Comparison of ENCODE assay signal across 21 cellular contexts in the genomic region with DNA sequence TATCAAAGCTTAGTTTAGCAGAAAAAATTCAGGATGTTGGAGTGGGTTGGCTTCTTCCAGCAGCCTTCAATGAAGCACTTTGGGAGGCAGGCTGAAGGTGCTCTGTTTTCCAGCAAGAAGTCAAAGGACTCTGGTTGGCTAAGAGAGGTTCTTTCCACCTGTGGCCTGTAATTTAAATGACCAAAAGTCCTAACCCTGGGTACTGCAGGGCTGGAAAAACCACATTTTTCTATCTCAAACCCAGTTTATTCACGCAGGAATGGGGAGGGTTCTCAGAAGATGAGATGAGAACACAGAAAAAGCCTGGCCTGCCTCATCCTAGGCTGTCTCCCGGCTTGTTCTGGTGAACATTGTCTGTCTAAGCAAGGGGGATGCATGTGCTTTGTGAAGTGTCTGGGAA.
DNase-seq lines count a peak whose midpoint lies in the region; TF ChIP-seq lines count a peak whose summit lies in the region.
"Had no signal": no experiment of that assay in that cellular context is flagged by ENCODE, and none has a peak within 500 bp of the region (broad histone marks: within the 10 kb centered on the region; RNA-seq: fewer than 3 reads in every experiment).

No MANE protein-coding gene starts in this region.

- TF ChIP-seq CTCF in type B pancreatic cell (conservative IDR thresholded peaks at IDR 0.05): no peak

- peaks cover 2% of the 10 kb centered on the region for H3K79me1 ChIP-seq in trophoblast cell (ENCODE audit: low read length)

- no peaks in the 10 kb centered on the region for H3K79me2 ChIP-seq in trophoblast cell (ENCODE audit: control insufficient read depth, insufficient read depth, low read length, poor library complexity)

- no peak overlapping the region for H3K4me3 ChIP-seq in trophoblast cell (ENCODE audit: low read depth, low read length)
- H3K4me3 ChIP-seq: BLaER1 had no signal

- no peak overlapping the region for H3K14ac ChIP-seq in trophoblast cell (ENCODE audit: low read length)

- DNase-seq in islet precursor cell (peak; percentile 60), trophoblast cell (peak; percentile 55 to 79), type B pancreatic cell (ENCODE audit: extremely low spot score, unreplicated experiment) (no peak), NCI-H2107 (lab: John Stamatoyannopoulos, UW) (no peak), LoVo (ENCODE audit: low spot score) (no peak), DMS53 (lab: John Stamatoyannopoulos, UW) (no peak)
- DNase-seq: 8988T; ACHN; BE2C; C1 segment of cervical spinal cord; Calu3; CD4-positive, alpha-beta memory T cell; CD4-positive, CD25-positive, alpha-beta regulatory T cell; CD8-positive, alpha-beta memory T cell; DMS79; DND-41; EL; GF-D8 had no signal

- H3K27me3 ChIP-seq in trophoblast cell (ENCODE audit: insufficient read depth, low read length): no peaks in the 10 kb centered on the region
- H3K27me3 ChIP-seq: BE2C, BLaER1 had no signal

- H4K12ac ChIP-seq in trophoblast cell (ENCODE audit: low read depth, low read length): no peak overlapping the region

- H3K36me3 ChIP-seq in trophoblast cell (ENCODE audit: control insufficient read depth in 1 of 2, insufficient read depth in 2 of 2, low read length in 2 of 2): no peaks in the 10 kb centered on the region
- H3K36me3 ChIP-seq: BE2C, BLaER1 had no signal

- no peak overlapping the region for H3K23ac ChIP-seq in trophoblast cell (ENCODE audit: low read length)

- no peaks in the 10 kb centered on the region for H3K9me3 Mint-ChIP-seq in type B pancreatic cell

- H3K27ac Mint-ChIP-seq in type B pancreatic cell: peak overlapping the region; percentile 59
- H3K27ac Mint-ChIP-seq: CD14-positive monocyte; CD4-positive, alpha-beta memory T cell; CD4-positive, CD25-positive, alpha-beta regulatory T cell had no signal

- no peak overlapping the region for H3K9ac ChIP-seq in trophoblast cell (ENCODE audit: low read length)
- H3K9ac ChIP-seq: BLaER1 had no signal

- H4K8ac ChIP-seq in trophoblast cell (ENCODE audit: low read depth, low read length): no peak overlapping the region

- no peaks in the 10 kb centered on the region for H3K9me3 ChIP-seq in trophoblast cell (ENCODE audit: insufficient read depth, low read depth, low read length)
- H3K9me3 ChIP-seq: BE2C, Caco-2 had no signal

- H3K36me3 Mint-ChIP-seq in type B pancreatic cell: no peaks in the 10 kb centered on the region
- H3K36me3 Mint-ChIP-seq: CD4-positive, alpha-beta memory T cell; CD4-positive, CD25-positive, alpha-beta regulatory T cell; CD8-positive, alpha-beta memory T cell had no signal

- no CpG with 5 or more reads among the region's 2 CpGs for WGBS in trophoblast cell (ENCODE audit: extremely low coverage, insufficient coverage, insufficient read length)

- H2BK12ac ChIP-seq in trophoblast cell (ENCODE audit: low read length): no peak overlapping the region

- H3K27me3 Mint-ChIP-seq in type B pancreatic cell: no peaks in the 10 kb centered on the region
- H3K27me3 Mint-ChIP-seq: CD4-positive, alpha-beta memory T cell; CD4-positive, CD25-positive, alpha-beta regulatory T cell; CD8-positive, alpha-beta memory T cell had no signal

- no peak overlapping the region for H3K18ac ChIP-seq in trophoblast cell (ENCODE audit: low read length)

- H3K4me1 Mint-ChIP-seq in type B pancreatic cell (ENCODE audit: unreplicated experiment): no peaks in the 10 kb centered on the region
- H3K4me1 Mint-ChIP-seq: CD4-positive, alpha-beta memory T cell; CD4-positive, CD25-positive, alpha-beta regulatory T cell; CD8-positive, alpha-beta memory T cell had no signal

- H2BK120ac ChIP-seq in trophoblast cell (ENCODE audit: insufficient read depth, low read length, poor library complexity): peak overlapping the region; percentile 72

- H3K27ac ChIP-seq in trophoblast cell (ENCODE audit: low read depth, low read length): peak overlapping the region; percentile 70
- H3K27ac ChIP-seq: BLaER1 had no signal

- no peak overlapping the region for H3K4me2 ChIP-seq in trophoblast cell (ENCODE audit: low read length)
- H3K4me2 ChIP-seq: BLaER1 had no signal

- peak overlapping the region; percentile 66 for H4K91ac ChIP-seq in trophoblast cell (ENCODE audit: low read depth, low read length)

- H3K4me1 ChIP-seq in trophoblast cell (ENCODE audit: control insufficient read depth in 1 of 2, insufficient read depth in 2 of 2, low read length in 2 of 2): peaks cover 3 to 10% of the 10 kb centered on the region in 2 experiments
- H3K4me1 ChIP-seq: BE2C, BLaER1 had no signal

- peak overlapping the region; percentile 42 for H2BK5ac ChIP-seq in trophoblast cell (ENCODE audit: low read depth, low read length, poor library complexity)

- H2AK5ac ChIP-seq in trophoblast cell (ENCODE audit: low read length): no peak overlapping the region

- no peak overlapping the region for H2AFZ ChIP-seq in trophoblast cell (ENCODE audit: insufficient read depth, low read length, poor library complexity)

- no peak overlapping the region for H3K4ac ChIP-seq in trophoblast cell (ENCODE audit: low read depth, low read length)

- no peak overlapping the region for H3K4me3 Mint-ChIP-seq in type B pancreatic cell
- H3K4me3 Mint-ChIP-seq: CD14-positive monocyte; CD4-positive, alpha-beta memory T cell; CD4-positive, CD25-positive, alpha-beta regulatory T cell; CD8-positive, alpha-beta memory T cell had no signal

Comparison
In these comparisons a context has a peak if more than half of its experiments do, and no peak if none do; other contexts are left out.
1. DNase-seq: peak in islet precursor cell (single experiment) and trophoblast cell (2 of 2); none in type B pancreatic cell (single experiment), NCI-H2107 (single experiment), LoVo (single experiment) and DMS53 (single experiment).